Comparison of ENCODE assay signal across 9 cellular contexts in the genomic region with DNA sequence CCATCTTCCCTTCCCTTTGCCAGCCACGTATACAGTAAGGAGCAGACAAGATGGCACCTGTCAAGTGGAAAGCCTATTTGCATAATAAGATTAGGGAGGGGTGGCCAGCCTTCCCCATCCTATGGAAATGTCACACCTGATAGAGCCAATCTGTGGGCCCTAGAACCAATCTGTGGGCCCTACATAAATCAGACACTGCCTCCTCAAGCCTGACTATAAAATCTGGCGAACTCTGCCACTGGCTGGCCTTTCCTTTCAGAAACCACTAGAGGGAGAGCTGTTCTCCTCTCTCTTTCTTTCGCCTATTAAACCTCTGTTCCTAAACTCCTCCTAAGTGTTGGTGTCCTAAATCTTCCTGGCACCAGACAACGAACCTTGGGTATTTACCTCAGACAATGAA.
A peak's percentile ranks its signal among the peaks of the same experiment; 100 is the strongest.
DNase-seq lines count a peak whose midpoint lies in the region; ATAC-seq, FAIRE-seq and TF ChIP-seq lines count a peak whose summit lies in the region.
"Had no signal": no experiment of that assay in that cellular context is flagged by ENCODE, and none has a peak within 500 bp of the region (broad histone marks: within the 10 kb centered on the region; RNA-seq: fewer than 3 reads in every experiment).

No MANE protein-coding gene starts in this region.

- H3K27me3 Mint-ChIP-seq in astrocyte (ENCODE audit: low read depth, unreplicated experiment) = no peaks in the 10 kb centered on the region
- H3K27me3 Mint-ChIP-seq: memory B cell had no signal

- no peak for FAIRE-seq in astrocyte (lab: Jason Lieb, UNC)

- H3K56ac ChIP-seq in mesendoderm (ENCODE audit: low read length) = no peak overlapping the region

- DNase-seq in Kasumi-1 (lab: John Stamatoyannopoulos, UW) (peak; percentile 46 to 49), astrocyte (ENCODE audit: low read depth) (no peak), mesendoderm (peak; percentile 83), inferior parietal cortex (ENCODE audit: extremely low spot score) (no peak)

- H3K79me1 ChIP-seq in mesendoderm (ENCODE audit: low read length) = no peaks in the 10 kb centered on the region

- no peak overlapping the region for H2AK5ac ChIP-seq in mesendoderm (ENCODE audit: low read length)

- no peaks in the 10 kb centered on the region for H3K9me3 Mint-ChIP-seq in astrocyte (ENCODE audit: unreplicated experiment)
- H3K9me3 Mint-ChIP-seq: memory B cell had no signal

- no peaks in the 10 kb centered on the region for H3K79me2 ChIP-seq in astrocyte (ENCODE audit: insufficient read depth, low read length)
- H3K79me2 ChIP-seq in mesendoderm (ENCODE audit: control insufficient read depth, insufficient read depth, low read length) = no peaks in the 10 kb centered on the region

- no peak for ATAC-seq in HG03571 (IDR thresholded peaks at IDR 0.05; ENCODE audit: unreplicated experiment)
- ATAC-seq in GM21390 (IDR thresholded peaks at IDR 0.05; ENCODE audit: unreplicated experiment) = no peak
- no peak for ATAC-seq in GM21515 (IDR thresholded peaks at IDR 0.05; ENCODE audit: unreplicated experiment)

- no peak overlapping the region for H2BK15ac ChIP-seq in mesendoderm (replicated peaks; ENCODE audit: low read depth)

- H2AFZ ChIP-seq in astrocyte (ENCODE audit: low read depth, low read length) = no peak overlapping the region

- WGBS in mesendoderm (ENCODE audit: extremely low coverage, insufficient coverage, low lambda C conversion rate) = no CpG with 5 or more reads among the region's 4 CpGs

- H3K4me2 ChIP-seq in astrocyte (ENCODE audit: low read length) (no peak overlapping the region), mesendoderm (ENCODE audit: low read length) (no peak overlapping the region)

- no peak overlapping the region for H3K9ac ChIP-seq in astrocyte (ENCODE audit: low read length)
- H3K9ac ChIP-seq in mesendoderm (ENCODE audit: low read length) = no peak overlapping the region

- H3K4ac ChIP-seq in mesendoderm (ENCODE audit: low read depth, low read length) = no peak overlapping the region

- H3K4me3 ChIP-seq in astrocyte (ENCODE audit: insufficient read depth, low read depth, low read length) = no peak overlapping the region
- H3K4me3 ChIP-seq in mesendoderm (ENCODE audit: low read length) = no peak overlapping the region

- peak; percentile 69 for TF ChIP-seq CTCF in GM12872 (IDR thresholded peaks at IDR 0.05; ENCODE audit: insufficient read depth, low read depth, low read length)
- TF ChIP-seq CTCF in astrocyte (IDR thresholded peaks at IDR 0.05; ENCODE audit: insufficient read depth, low read depth, low read length) = peak; percentile 43

- H4K8ac ChIP-seq in mesendoderm (ENCODE audit: low read depth, low read length) = no peak overlapping the region

- H3K36me3 Mint-ChIP-seq in astrocyte (ENCODE audit: low read depth, unreplicated experiment) = no peaks in the 10 kb centered on the region
- H3K36me3 Mint-ChIP-seq: memory B cell had no signal

- no peak overlapping the region for H4K5ac ChIP-seq in mesendoderm (ENCODE audit: low read length)

- H3K4me1 Mint-ChIP-seq in astrocyte (ENCODE audit: low read depth, unreplicated experiment) = no peaks in the 10 kb centered on the region
- H3K4me1 Mint-ChIP-seq: memory B cell had no signal

- H3K36me3 ChIP-seq in astrocyte (ENCODE audit: insufficient read depth, low read length) = no peaks in the 10 kb centered on the region
- no peaks in the 10 kb centered on the region for H3K36me3 ChIP-seq in mesendoderm (ENCODE audit: control insufficient read depth, insufficient read depth, low read length)

- H3K27me3 ChIP-seq in astrocyte (ENCODE audit: insufficient read depth, low read length) (no peaks in the 10 kb centered on the region), mesendoderm (ENCODE audit: insufficient read depth, low read length, poor library complexity) (no peaks in the 10 kb centered on the region)

- H3K4me3 Mint-ChIP-seq in astrocyte (ENCODE audit: unreplicated experiment) = no peak overlapping the region
- H3K4me3 Mint-ChIP-seq: memory B cell had no signal

- H3K18ac ChIP-seq in mesendoderm (ENCODE audit: low read length) = no peak overlapping the region

- H3K27ac Mint-ChIP-seq in astrocyte (ENCODE audit: unreplicated experiment) = no peak overlapping the region
- H3K27ac Mint-ChIP-seq: memory B cell had no signal

- H3K27ac ChIP-seq in astrocyte (ENCODE audit: low read depth, low read length) = no peak overlapping the region
- no peak overlapping the region for H3K27ac ChIP-seq in mesendoderm (ENCODE audit: low read depth, low read length)

- no peaks in the 10 kb centered on the region for H4K20me1 ChIP-seq in astrocyte (ENCODE audit: insufficient read depth, low read length)

- H3K4me1 ChIP-seq in astrocyte (ENCODE audit: insufficient read depth, low read length) = no peaks in the 10 kb centered on the region
- H3K4me1 ChIP-seq in mesendoderm (ENCODE audit: control insufficient read depth, low read depth, low read length) = no peaks in the 10 kb centered on the region

- H2BK5ac ChIP-seq in mesendoderm (ENCODE audit: low read length) = no peak overlapping the region

- no peaks in the 10 kb centered on the region for H3K9me3 ChIP-seq in astrocyte (ENCODE audit: insufficient read depth, low read depth, low read length)

- H3K23ac ChIP-seq in mesendoderm (ENCODE audit: low read length) = no peak overlapping the region

- no peak overlapping the region for H2BK120ac ChIP-seq in mesendoderm (ENCODE audit: low read depth, low read length)

Comparison
In these comparisons a context has a peak if more than half of its experiments do, and no peak if none do; other contexts are left out.
1. DNase-seq: peak in Kasumi-1 (2 of 2) and mesendoderm (single experiment); none in astrocyte (single experiment) and inferior parietal cortex (single experiment).